8 cellular contexts compared by ENCODE assay signal in genomic region chr14:58151264-58151700, GRCh38. TPM values are rescaled to one million over a fixed set of nuclear protein-coding genes. Genes with fewer than 3 reads are reported as not detected.
DNase-seq lines count a peak whose midpoint lies in the region; ATAC-seq and TF ChIP-seq lines count a peak whose summit lies in the region.

No MANE protein-coding gene starts in this region.

- H3K79me2 ChIP-seq in DND-41 (ENCODE audit: insufficient read depth, low read length) = no peaks in the 10 kb centered on the region

- H3K9ac ChIP-seq in DND-41 (ENCODE audit: low read depth, low read length) (peak overlapping the region; percentile 51; the same call in 1 of the 2 replicates), HUES64 (ENCODE audit: low read depth, low read length) (peak overlapping the region; percentile 71)

- peak overlapping the region; percentile 80 for H2AFZ ChIP-seq in DND-41 (ENCODE audit: low read depth, low read length)

- peak overlapping the region; percentile 13 to 58; a peak in 3 of 4 replicates for H3K4me3 ChIP-seq in DND-41 (ENCODE audit: low read depth in 1 of 2, low read length in 2 of 2)
- H3K4me3 ChIP-seq in HUES64 (ENCODE audit: low read length) = peak overlapping the region; percentile 77
- peak overlapping the region; percentile 72 to 87 (median 79) for H3K4me3 ChIP-seq in breast epithelium
- peak overlapping the region; percentile 68 for H3K4me3 ChIP-seq in left lung
- H3K4me3 ChIP-seq in testis = peak overlapping the region; percentile 75 to 77

- no peak for TF ChIP-seq POLR2A in breast epithelium (IDR thresholded peaks at IDR 0.05)
- no peak for TF ChIP-seq POLR2A in testis (IDR thresholded peaks at IDR 0.05)

- no peaks in the 10 kb centered on the region for H4K20me1 ChIP-seq in DND-41 (ENCODE audit: insufficient read depth, low read length)

- H3K36me3 ChIP-seq in DND-41 (ENCODE audit: insufficient read depth, low read length) = no peaks in the 10 kb centered on the region
- H3K36me3 ChIP-seq in HUES64 (ENCODE audit: insufficient read depth, low read length) = no peaks in the 10 kb centered on the region
- H3K36me3 ChIP-seq in breast epithelium = no peaks in the 10 kb centered on the region
- no peaks in the 10 kb centered on the region for H3K36me3 ChIP-seq in left lung
- no peaks in the 10 kb centered on the region for H3K36me3 ChIP-seq in testis (ENCODE audit: low read depth, missing control alignments)

- DNase-seq in DND-41 (no peak), breast epithelium (ENCODE audit: low spot score in 2 of 2) (no peak), left lung (no peak), testis (peak; percentile 37), mucosa of gallbladder (ENCODE audit: low spot score) (no peak)

- WGBS in HUES64 = 3% methylated on average over 22 of the region's 22 CpGs
- WGBS in testis, 2 donors = 0 to 1% methylated on average over 2 to 22 of the region's 22 CpGs

- peak overlapping the region; percentile 98 for H3K4me2 ChIP-seq in DND-41 (ENCODE audit: insufficient read depth, low read length)

- intact Hi-C loops in breast epithelium (cut with DNase I; ENCODE audit: low total_unique reads) = no loop called here
- intact Hi-C loops in left lung (cut with DNase I) = no loop called here
- intact Hi-C loops in testis (cut with DNase I; ENCODE audit: low total_unique reads) = no loop called here

- TF ChIP-seq CTCF in DND-41 (IDR thresholded peaks at IDR 0.05; ENCODE audit: borderline replicate concordance, extremely low read depth, low read length, poor library complexity, severe bottlenecking) = no peak
- TF ChIP-seq CTCF in breast epithelium (IDR thresholded peaks at IDR 0.05) = no peak
- TF ChIP-seq CTCF in left lung (IDR thresholded peaks at IDR 0.05) = no peak
- no peak for TF ChIP-seq CTCF in testis (IDR thresholded peaks at IDR 0.05)

- H3K4me1 ChIP-seq in DND-41 (ENCODE audit: insufficient read depth, low read length) (peaks cover 18% of the 10 kb centered on the region), HUES64 (ENCODE audit: insufficient read depth, low read length) (peaks cover 37% of the 10 kb centered on the region), breast epithelium (no peaks in the 10 kb centered on the region), left lung (peaks cover 0 to 18% of the 10 kb centered on the region in 2 donors), testis (peaks cover 3% of the 10 kb centered on the region)

- no peak overlapping the region for H3K27ac ChIP-seq in DND-41 (ENCODE audit: low read length)
- H3K27ac ChIP-seq in HUES64 (ENCODE audit: low read depth, low read length) = no peak overlapping the region
- peak overlapping the region; percentile 23 to 60 for H3K27ac ChIP-seq in breast epithelium
- H3K27ac ChIP-seq in left lung = no peak overlapping the region
- H3K27ac ChIP-seq in testis = peak overlapping the region; percentile 65 to 82

- no peak for ATAC-seq in DND-41 (ENCODE audit: insufficient read depth, low read depth)
- ATAC-seq in left lung = peak; percentile 28
- ATAC-seq in GM18861 (IDR thresholded peaks at IDR 0.05; ENCODE audit: unreplicated experiment) = no peak
- ATAC-seq in HG02840 (IDR thresholded peaks at IDR 0.05; ENCODE audit: low FRiP score, unreplicated experiment) = no peak

- H3K9me3 ChIP-seq in DND-41 (ENCODE audit: insufficient read depth, low read length, severe bottlenecking) = no peaks in the 10 kb centered on the region
- H3K9me3 ChIP-seq in HUES64 (ENCODE audit: insufficient read depth, low read depth, low read length) = no peaks in the 10 kb centered on the region
- no peaks in the 10 kb centered on the region for H3K9me3 ChIP-seq in breast epithelium
- H3K9me3 ChIP-seq in left lung = no peaks in the 10 kb centered on the region
- H3K9me3 ChIP-seq in testis = no peaks in the 10 kb centered on the region

- H3K27me3 ChIP-seq in DND-41 (ENCODE audit: insufficient read depth, low read length, poor library complexity) = peaks cover 49% of the 10 kb centered on the region
- peaks cover 42% of the 10 kb centered on the region for H3K27me3 ChIP-seq in HUES64 (ENCODE audit: insufficient read depth, low read length)
- no peaks in the 10 kb centered on the region for H3K27me3 ChIP-seq in breast epithelium
- H3K27me3 ChIP-seq in left lung = peaks cover 7 to 60% of the 10 kb centered on the region in 2 donors
- no peaks in the 10 kb centered on the region for H3K27me3 ChIP-seq in testis

RNA-seq across cellular contexts. Expression of gene ARMH4, which starts 0.7 kb away (rescaled TPM):
- 8.7 TPM for polyA plus RNA-seq in HUES64 (2013, experiment 1 of 2)
- 8.9 TPM for polyA plus RNA-seq in HUES64 (2013, experiment 2 of 2)
- total RNA-seq in breast epithelium (1 to 10 TPM; 3.9 to 6.4 (median 5.4) TPM), left lung (1 to 10 TPM; 2.0 to 9.7 TPM), testis (10 to 100 TPM; 38.7 to 65.8 TPM), mucosa of gallbladder (10.0 TPM)
- polyA plus RNA-seq in testis (ENCODE audit: insufficient read depth, low read depth, low replicate concordance) = 13.5 TPM

RNA-seq across cellular contexts. Expression of gene ACTR10, which starts 48.7 kb away (rescaled TPM):
- polyA plus RNA-seq in HUES64 (2013, experiment 1 of 2) = 39.0 TPM
- polyA plus RNA-seq in HUES64 (2013, experiment 2 of 2) = 50.0 TPM
- total RNA-seq in breast epithelium = 10 to 100 TPM; 42.2 to 71.4 (median 69.4) TPM
- total RNA-seq in left lung = 10 to 100 TPM; 68.3 to 72.8 TPM
- total RNA-seq in testis = 10 to 100 TPM; 53.0 to 68.0 TPM
- polyA plus RNA-seq in testis (ENCODE audit: insufficient read depth, low read depth, low replicate concordance) = 87.2 TPM
- 52.5 TPM for total RNA-seq in mucosa of gallbladder

Comparison
In these comparisons a context has a peak if more than half of its experiments do, and no peak if none do; other contexts are left out.
1. H3K27ac ChIP-seq: peak in breast epithelium (2 of 2) and testis (2 of 2); none in DND-41 (single experiment), HUES64 (single experiment) and left lung (0 of 2).
2. Peak in every context shown above with its lines, with median percentiles within 50 percentile points of each other: H3K4me3 ChIP-seq.